23 cellular contexts compared by ENCODE assay signal in genomic region chr4:26522478-26522877, GRCh38. TPM values are rescaled to one million over a fixed set of nuclear protein-coding genes. Genes with fewer than 3 reads are reported as not detected.
DNase-seq lines count a peak whose midpoint lies in the region; TF ChIP-seq lines count a peak whose summit lies in the region.
"Had no signal": no experiment of that assay in that cellular context is flagged by ENCODE, and none has a peak within 500 bp of the region (broad histone marks: within the 10 kb centered on the region; RNA-seq: fewer than 3 reads in every experiment).

No MANE protein-coding gene starts in this region.

- no peak overlapping the region for H3K27ac ChIP-seq in A673 (ENCODE audit: low read depth, low read length, poor library complexity, severe bottlenecking)
- H3K27ac ChIP-seq: dorsolateral prefrontal cortex, left ventricle myocardium inferior, upper lobe of left lung had no signal

- peak; percentile 16 for DNase-seq in A673 (ENCODE audit: low spot score)
- DNase-seq in HFFc6 = peak; percentile 45
- peak; percentile 4 for DNase-seq in amniotic stem cell (lab: John Stamatoyannopoulos, UW)
- peak; percentile 8 for DNase-seq in glomerular visceral epithelial cell (ENCODE audit: extremely low spot score)
- no peak for DNase-seq in stimulated activated CD4-positive, alpha-beta T cell treated with anti-CD3 and anti-CD28 coated beads, Interleukin-4, amount 100 ng/mL, for 24 hours
- no peak for DNase-seq in activated T-cell treated with anti-CD3 and anti-CD28 coated beads, Interleukin-2, amount 50 U/mL, for 48 hours
- no peak for DNase-seq in HUDEP-2 (lab: John Stamatoyannopoulos, UW; ENCODE audit: unreplicated experiment in 76 of 76)
- no peak for DNase-seq in cortex of kidney (lab: John Stamatoyannopoulos, UW)
- DNase-seq: activated CD4-positive, alpha-beta T cell treated with anti-CD3 and anti-CD28 coated beads for 36 hours; activated CD8-positive, alpha-beta memory T cell treated with anti-CD3 and anti-CD28 coated beads, Interleukin-2, amount 50 U/mL, for 4 hours; activated naive CD4-positive, alpha-beta T cell; Caco-2; dorsolateral prefrontal cortex; left ventricle myocardium inferior; MM.1S; NCI-H1694 treated with DMSO at 0.1 percent for 48 hours; NCI-H446; stimulated activated naive CD8-positive, alpha-beta T cell treated with anti-CD3 and anti-CD28 coated beads, Interleukin-15, Interleukin-2, amounts not matched to agents 100 U/mL and 50 U/mL, for 24 hours; T1000; upper lobe of left lung had no signal

- TF ChIP-seq CTCF in A673 (conservative IDR thresholded peaks at IDR 0.05; ENCODE audit: low read depth, low read length) (no peak), HFFc6 (IDR thresholded peaks at IDR 0.05) (no peak)

- H3K4me3 Mint-ChIP-seq in HFFc6 = no peak overlapping the region
- H3K4me3 Mint-ChIP-seq: activated CD4-positive, alpha-beta T cell treated with anti-CD3 and anti-CD28 coated beads for 36 hours; brain had no signal

- peaks cover 10% of the 10 kb centered on the region for H3K27me3 Mint-ChIP-seq in HFFc6 (ENCODE audit: insufficient read depth)
- H3K27me3 Mint-ChIP-seq: brain had no signal

- intact Hi-C loops in A673 (cut with micrococcal nuclease; ENCODE audit: unreplicated experiment) = no loop called here

- peaks cover 34% of the 10 kb centered on the region for H3K4me1 Mint-ChIP-seq in HFFc6 (ENCODE audit: low read depth)
- H3K4me1 Mint-ChIP-seq: activated CD4-positive, alpha-beta T cell treated with anti-CD3 and anti-CD28 coated beads for 36 hours had no signal

- H3K9me3 Mint-ChIP-seq in HFFc6 = peaks cover 5% of the 10 kb centered on the region; the same call in 1 of the 2 replicates
- H3K9me3 Mint-ChIP-seq: brain had no signal

- no peaks in the 10 kb centered on the region for H3K36me3 Mint-ChIP-seq in HFFc6 (ENCODE audit: low read depth)
- H3K36me3 Mint-ChIP-seq: brain had no signal

- H3K36me3 ChIP-seq in A673 (ENCODE audit: insufficient read depth, low read length, poor library complexity, severe bottlenecking) = no peaks in the 10 kb centered on the region
- H3K36me3 ChIP-seq: left ventricle myocardium inferior, upper lobe of left lung had no signal

- H3K27ac Mint-ChIP-seq in HFFc6 = no peak overlapping the region
- H3K27ac Mint-ChIP-seq: activated CD4-positive, alpha-beta T cell treated with anti-CD3 and anti-CD28 coated beads for 36 hours had no signal

- POLR2A ChIA-PET in A673 (lab: Charles Lee; ENCODE audit: low non-redundant PET) = no interaction called here

- BruUV-seq in A673 (replicated peaks; lab: Mats Ljungman, UMichigan) = no TSS peak

- no peaks in the 10 kb centered on the region for H3K4me1 ChIP-seq in A673 (ENCODE audit: insufficient read depth, low read length, poor library complexity, severe bottlenecking)
- H3K4me1 ChIP-seq: Caco-2, left ventricle myocardium inferior, upper lobe of left lung had no signal

- no peak overlapping the region for H3K4me3 ChIP-seq in A673 (ENCODE audit: low read depth, low read length, poor library complexity, severe bottlenecking)
- H3K4me3 ChIP-seq: dorsolateral prefrontal cortex, left ventricle myocardium inferior, upper lobe of left lung had no signal

- H3K9me3 ChIP-seq in A673 (ENCODE audit: low read depth, low read length, poor library complexity, severe bottlenecking) = no peaks in the 10 kb centered on the region
- H3K9me3 ChIP-seq: Caco-2, left ventricle myocardium inferior, upper lobe of left lung had no signal

- H3K27me3 ChIP-seq in A673 (replicated peaks; ENCODE audit: insufficient read depth, low read depth, low read length, poor library complexity) = no peaks in the 10 kb centered on the region
- H3K27me3 ChIP-seq: upper lobe of left lung had no signal

- CTCF ChIA-PET in A673 (lab: Charles Lee) = no interaction called here

RNA-seq across cellular contexts. Expression of gene CCKAR, which starts 32.2 kb away (rescaled TPM):
- total RNA-seq in A673 (2021) = not detected in 2 replicates
- not detected for total RNA-seq in HFFc6 (2021; fragmentation: NEBNext Ultra II Directional; extraction: Animal tissue kit (Norgen Biotek cat#: 25700))
- total RNA-seq: activated CD4-positive, alpha-beta T cell treated with anti-CD3 and anti-CD28 coated beads for 36 hours; left ventricle myocardium inferior; posterior vena cava; SK-MEL-5; upper lobe of left lung had no signal

Comparison
In these comparisons a context has a peak if more than half of its experiments do, and no peak if none do; other contexts are left out.
1. DNase-seq: peak in A673 (single experiment), HFFc6 (single experiment), amniotic stem cell (single experiment) and glomerular visceral epithelial cell (single experiment); none in stimulated activated CD4-positive, alpha-beta T cell treated with anti-CD3 and anti-CD28 coated beads, Interleukin-4, amount 100 ng/mL, for 24 hours (single experiment), activated T-cell treated with anti-CD3 and anti-CD28 coated beads, Interleukin-2, amount 50 U/mL, for 48 hours (0 of 2), HUDEP-2 (0 of 76) and cortex of kidney (single experiment).